In the genomic region with DNA sequence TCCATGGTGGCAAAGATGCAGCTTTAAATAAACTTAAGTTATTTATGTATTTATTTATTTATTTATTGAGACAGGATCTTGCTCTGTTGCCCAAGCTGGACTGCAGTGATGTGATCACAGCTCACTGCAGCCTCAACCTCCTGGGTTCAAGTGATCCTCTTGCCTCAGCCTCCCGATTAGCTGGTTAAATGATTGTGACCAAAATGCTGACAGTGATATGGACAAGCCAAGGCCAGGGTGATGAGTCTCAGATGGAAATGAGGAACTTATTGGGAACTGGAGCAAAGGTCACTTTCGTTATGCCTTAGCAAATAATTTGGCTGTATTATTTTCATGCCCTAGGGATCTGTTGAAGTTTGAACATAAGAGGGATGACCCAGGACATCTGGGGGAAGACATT, we compare ENCODE assay signal across 18 cellular contexts. TPM values are rescaled to one million over a fixed set of nuclear protein-coding genes. Genes with fewer than 3 reads are reported as not detected.
A peak's percentile ranks its signal among the peaks of the same experiment; 100 is the strongest.
DNase-seq lines count a peak whose midpoint lies in the region; ATAC-seq, FAIRE-seq and TF ChIP-seq lines count a peak whose summit lies in the region.
"Had no signal": no experiment of that assay in that cellular context is flagged by ENCODE, and none has a peak within 500 bp of the region (broad histone marks: within the 10 kb centered on the region; RNA-seq: fewer than 3 reads in every experiment).

No MANE protein-coding gene starts in this region.

- no peak overlapping the region for H3K4me2 ChIP-seq in OCI-LY7 (ENCODE audit: low read length)

- no peaks in the 10 kb centered on the region for H3K9me2 ChIP-seq in OCI-LY7 (ENCODE audit: insufficient read depth, low read length)

- WGBS in small intestine, 3 donors = 17 to 49% (median 40%) methylated on average over 2 of the region's 2 CpGs

- H3K27me3 Mint-ChIP-seq in activated B cell treated with CpG ODN at 0.5 μM for 24 hours = no peaks in the 10 kb centered on the region

- FAIRE-seq in GM12892 (lab: Jason Lieb, UNC) (peak; percentile 63), small intestine (lab: Jason Lieb, UNC) (no peak), frontal cortex (lab: Jason Lieb, UNC) (no peak)

- H3K4me1 ChIP-seq in small intestine (ENCODE audit: control insufficient read depth in 2 of 2, insufficient read depth in 1 of 2, low read depth in 1 of 2, low read length in 1 of 2) (peaks cover 0 to 4% of the 10 kb centered on the region in 2 donors), OCI-LY7 (ENCODE audit: insufficient read depth, low read length, poor library complexity, severe bottlenecking) (no peaks in the 10 kb centered on the region)

- H2AFZ ChIP-seq in OCI-LY7 (ENCODE audit: low read length) = no peak overlapping the region

- H3K9me3 Mint-ChIP-seq in activated B cell treated with CpG ODN at 0.5 μM for 24 hours = no peaks in the 10 kb centered on the region

- intact Hi-C loops in activated B cell treated with CpG ODN at 0.5 μM for 24 hours (cut with micrococcal nuclease) (no loop called here), OCI-LY7 (cut with micrococcal nuclease; ENCODE audit: unreplicated experiment) (no loop called here)

- H3K4me3 Mint-ChIP-seq in activated B cell treated with CpG ODN at 0.5 μM for 24 hours = no peak overlapping the region
- H3K4me3 Mint-ChIP-seq: brain, endodermal cell, neural crest cell had no signal

- no peak for DNase-seq in GM12892 (ENCODE audit: insufficient read length)
- DNase-seq in NOMO-1 treated with DMSO at 0.1 percent for 48 hours (lab: John Stamatoyannopoulos, UW; ENCODE audit: unreplicated experiment) = peak; percentile 75
- no peak for DNase-seq in activated B cell treated with CpG ODN at 0.5 μM for 24 hours
- DNase-seq in small intestine = peak; percentile 63
- no peak for DNase-seq in NCI-H510A treated with DMSO at 0.1 percent for 48 hours (lab: John Stamatoyannopoulos, UW)
- no peak for DNase-seq in frontal cortex (ENCODE audit: low spot score in 2 of 2)
- no peak for DNase-seq in OCI-LY7 (ENCODE audit: low spot score)
- DNase-seq: activated CD4-positive, alpha-beta T cell treated with anti-CD3 and anti-CD28 coated beads, Interleukin-2, amount 50 U/mL, for 48 hours; activated effector memory CD4-positive, alpha-beta T cell treated with anti-CD3 and anti-CD28 coated beads, Interleukin-2, amount 50 U/mL, for 16 hours; endodermal cell; MM.1S; NCI-H1694 treated with DMSO at 0.1 percent for 48 hours; stimulated activated naive CD4-positive, alpha-beta T cell treated with Interleukin-2 at 50 U/mL for 16 hours; T-helper 1 cell; WERI-Rb-1 had no signal

- CTCF ChIA-PET in activated B cell treated with CpG ODN at 0.5 μM for 24 hours (lab: Charles Lee) (interaction anchor here (1.2 to 2.1 kb wide), 2 partner anchors 46 to 79 kb away, joined by 4 to 11 read pairs; no protein-coding TSS in a partner anchor), OCI-LY7 (lab: Charles Lee; ENCODE audit: unreplicated experiment) (interaction anchor here (0.6 kb wide), 1 partner anchor 139 kb away, joined by 3 read pairs; no protein-coding TSS in a partner anchor)

- H3K4me3 ChIP-seq in small intestine (ENCODE audit: low read depth in 1 of 2, low read length in 2 of 2) = no peak overlapping the region
- no peak overlapping the region for H3K4me3 ChIP-seq in OCI-LY7 (ENCODE audit: low read depth, low read length, poor library complexity, severe bottlenecking)

- H3K79me2 ChIP-seq in OCI-LY7 (ENCODE audit: insufficient read depth, low read depth, low read length) = no peaks in the 10 kb centered on the region

- POLR2A ChIA-PET in activated B cell treated with CpG ODN at 0.5 μM for 24 hours (lab: Charles Lee) (no interaction called here), OCI-LY7 (lab: Charles Lee) (interaction anchor here (0.6 to 0.9 kb wide), 4 partner anchors 30 to 788 kb away, joined by 3 to 5 read pairs (median 3); no protein-coding TSS in a partner anchor)

- BruUV-seq in OCI-LY7 (replicated peaks; lab: Mats Ljungman, UMichigan) = no TSS peak

- peak; percentile 25 for ATAC-seq in activated B cell treated with CpG ODN at 0.5 μM for 24 hours (ENCODE audit: low read depth)
- ATAC-seq: left lobe of liver had no signal

- H3K27me3 ChIP-seq in small intestine (ENCODE audit: control insufficient read depth in 2 of 2, insufficient read depth in 2 of 2, low read length in 2 of 2) = no peaks in the 10 kb centered on the region

- H4K20me1 ChIP-seq in OCI-LY7 (ENCODE audit: insufficient read depth, low read length) = no peaks in the 10 kb centered on the region

- TF ChIP-seq CTCF in activated B cell treated with CpG ODN at 0.5 μM for 24 hours (IDR thresholded peaks at IDR 0.05) = no peak
- TF ChIP-seq CTCF in OCI-LY7 (conservative IDR thresholded peaks at IDR 0.05; ENCODE audit: low read length) = no peak

- H3K4me1 Mint-ChIP-seq in activated B cell treated with CpG ODN at 0.5 μM for 24 hours = peaks cover 15% of the 10 kb centered on the region
- H3K4me1 Mint-ChIP-seq: endodermal cell, neural crest cell had no signal

- H3K27ac ChIP-seq in small intestine (ENCODE audit: low read depth in 1 of 2, low read length in 1 of 2) (peak overlapping the region; percentile 59 to 80), OCI-LY7 (ENCODE audit: low read depth, low read length, poor library complexity, severe bottlenecking) (no peak overlapping the region)
- H3K27ac ChIP-seq: WERI-Rb-1 had no signal

- no peaks in the 10 kb centered on the region for H3K36me3 Mint-ChIP-seq in activated B cell treated with CpG ODN at 0.5 μM for 24 hours (ENCODE audit: low read depth)
- H3K36me3 Mint-ChIP-seq: brain had no signal

- H3K9me3 ChIP-seq in small intestine (ENCODE audit: control insufficient read depth, low read depth) = no peaks in the 10 kb centered on the region
- H3K9me3 ChIP-seq in OCI-LY7 (ENCODE audit: low read length) = no peaks in the 10 kb centered on the region

- H3K36me3 ChIP-seq in small intestine (ENCODE audit: control insufficient read depth in 2 of 2, insufficient read depth in 2 of 2, low read length in 2 of 2) (no peaks in the 10 kb centered on the region), OCI-LY7 (ENCODE audit: insufficient read depth, low read length) (no peaks in the 10 kb centered on the region)
- H3K36me3 ChIP-seq: WERI-Rb-1 had no signal

- no peak for TF ChIP-seq POLR2A in GM12892 (IDR thresholded peaks at IDR 0.05; ENCODE audit: low read depth, low read length)

- no peak overlapping the region for H3K27ac Mint-ChIP-seq in activated B cell treated with CpG ODN at 0.5 μM for 24 hours
- H3K27ac Mint-ChIP-seq: endodermal cell had no signal

RNA-seq across cellular contexts. Expression of a gene that starts 9.3 kb away (rescaled TPM):
- 2.6 TPM for polyA plus RNA-seq in GM12892 (2012; ENCODE audit: missing spikeins)
- 7.7 and 8.7 TPM in 2 replicates for total RNA-seq in activated B cell treated with CpG ODN at 0.5 μM for 24 hours
- 10 to 100 TPM; 39.7 to 84.1 (median 72.8) TPM for polyA plus RNA-seq in small intestine
- 10.2 TPM for total RNA-seq in frontal cortex
- 0.59 and 0.60 TPM in 2 replicates for total RNA-seq in OCI-LY7 (2014; rRNA removed; shearing (Covaris generic))
- total RNA-seq in OCI-LY7 (2022) = 0.26 TPM in 1 of 2 replicates, not detected in the other

RNA-seq across cellular contexts. Expression of a gene that starts 31.3 kb away (rescaled TPM):
- polyA plus RNA-seq in GM12892 (2012; ENCODE audit: missing spikeins) = 16.1 TPM
- total RNA-seq in activated B cell treated with CpG ODN at 0.5 μM for 24 hours (75.5 and 78.0 TPM in 2 replicates), frontal cortex (5.7 TPM), OCI-LY7 (2022) (94.1 and 114 TPM in 2 replicates)
- polyA plus RNA-seq in small intestine = 100 to 1,000 TPM in 2 of 3 donors, 10 to 100 TPM in 1; 39.4 to 168 (median 109) TPM
- total RNA-seq in OCI-LY7 (2014; rRNA removed; shearing (Covaris generic)) = 53.9 and 81.1 TPM in 2 replicates

Comparison
In these comparisons a context has a peak if more than half of its experiments do, and no peak if none do; other contexts are left out.
1. DNase-seq: peak in NOMO-1 treated with DMSO at 0.1 percent for 48 hours (single experiment) and small intestine (single experiment); none in GM12892 (single experiment), activated B cell treated with CpG ODN at 0.5 μM for 24 hours (single experiment), NCI-H510A treated with DMSO at 0.1 percent for 48 hours (single experiment), frontal cortex (0 of 2) and OCI-LY7 (single experiment).